In the genomic region with DNA sequence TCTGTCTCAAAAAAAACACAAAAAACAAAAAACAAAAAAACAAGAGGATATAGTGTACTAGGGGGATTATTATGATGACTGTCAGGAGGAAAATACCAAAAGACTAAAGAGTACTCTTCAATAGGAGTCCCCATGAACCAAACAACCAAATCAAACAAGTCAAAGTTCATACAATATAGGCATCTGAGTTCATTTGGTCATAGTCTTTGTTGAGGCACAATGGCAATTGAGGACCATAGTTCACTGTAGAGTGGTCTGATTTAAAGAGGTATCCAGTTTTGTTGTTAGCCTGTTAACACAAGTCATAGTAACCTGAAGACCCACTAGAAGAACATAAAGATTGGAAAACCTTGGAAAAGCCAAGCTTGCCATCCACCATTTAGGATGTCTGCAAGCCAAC, we compare ENCODE assay signal across 7 cellular contexts.
"Had no signal": no experiment of that assay in that cellular context is flagged by ENCODE, and none has a peak within 500 bp of the region (broad histone marks: within the 10 kb centered on the region; RNA-seq: fewer than 3 reads in every experiment).

No MANE protein-coding gene starts in this region.

- H3K27ac ChIP-seq: HL-60, KMS-11 had no signal

- ATAC-seq: K562 had no signal

- H3K4me2 ChIP-seq: KMS-11 had no signal

- H3K9ac ChIP-seq: KMS-11 had no signal

- DNase-seq: IMR-90, KBM-7, KG1 had no signal

- FAIRE-seq: HTR-8/SVneo, K562 had no signal

- H3K4me3 ChIP-seq: K562 had no signal
